ENCODE assay signal across 19 cellular contexts in the genomic region with DNA sequence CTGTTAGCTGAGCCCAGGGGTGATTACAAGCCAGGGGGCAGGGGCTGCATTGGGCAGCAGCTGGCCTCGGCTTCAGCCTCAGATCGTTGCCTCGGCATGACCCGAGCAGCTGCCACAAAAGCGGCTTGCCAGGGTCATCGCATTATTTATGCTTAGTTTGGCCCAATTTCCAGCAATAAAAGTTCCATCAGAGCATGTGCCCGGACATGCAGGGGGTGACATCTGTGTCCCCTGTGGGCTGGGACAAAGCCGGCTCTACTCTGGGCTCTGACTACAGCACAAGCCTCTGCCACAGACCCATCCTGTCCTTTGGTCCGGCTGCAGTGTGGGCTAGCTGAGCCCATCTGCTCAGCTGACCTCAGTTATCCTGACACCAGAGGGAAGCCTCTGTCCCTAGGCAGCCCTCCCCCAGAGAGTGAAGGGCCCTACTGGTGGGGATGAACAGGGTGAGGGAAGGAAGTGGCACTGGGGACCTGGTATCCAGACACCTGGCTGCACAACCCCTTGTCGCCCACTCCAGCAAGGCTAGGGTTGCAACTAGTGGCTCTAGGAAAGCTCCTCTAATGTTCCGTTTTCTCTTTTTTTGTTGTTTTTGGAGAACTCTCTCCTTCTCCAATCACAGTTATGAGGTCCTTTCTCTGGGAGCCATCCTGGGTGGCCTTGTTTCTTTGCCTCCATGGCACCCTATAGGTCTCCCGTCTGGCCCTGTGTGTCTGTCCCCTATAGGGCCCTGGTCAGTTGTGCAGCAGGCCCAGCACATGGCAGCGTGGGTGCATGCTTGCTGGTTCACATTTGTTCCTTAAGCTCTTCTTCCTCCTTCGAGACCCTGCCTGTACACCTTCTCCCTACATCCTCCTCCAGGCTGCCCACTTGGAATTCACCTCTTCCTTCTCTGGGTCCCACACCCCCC. TPM values are rescaled to one million over a fixed set of nuclear protein-coding genes. Genes with fewer than 3 reads are reported as not detected.
DNase-seq lines count a peak whose midpoint lies in the region; ATAC-seq, FAIRE-seq and TF ChIP-seq lines count a peak whose summit lies in the region.
"Had no signal": no experiment of that assay in that cellular context is flagged by ENCODE, and none has a peak within 500 bp of the region (broad histone marks: within the 10 kb centered on the region; RNA-seq: fewer than 3 reads in every experiment).

No MANE protein-coding gene starts in this region.

- TF ChIP-seq CTCF in right atrium auricular region (IDR thresholded peaks at IDR 0.05) (no peak), astrocyte (IDR thresholded peaks at IDR 0.05; ENCODE audit: insufficient read depth, low read depth, low read length) (no peak)

- no peaks in the 10 kb centered on the region for H4K20me1 ChIP-seq in astrocyte (ENCODE audit: insufficient read depth, low read length)

- peaks cover 41% of the 10 kb centered on the region for H3K27me3 Mint-ChIP-seq in astrocyte (ENCODE audit: low read depth, unreplicated experiment)

- intact Hi-C loops in left cardiac atrium (cut with DNase I), result loop anchor here in 1 of 2 donors (10.0 kb wide), 1 partner anchor 1053 kb away; a partner anchor contains a TSS

- no peaks in the 10 kb centered on the region for H3K4me1 ChIP-seq in right atrium auricular region
- H3K4me1 ChIP-seq in astrocyte (ENCODE audit: insufficient read depth, low read length), result no peaks in the 10 kb centered on the region
- H3K4me1 ChIP-seq: A549 had no signal

- H3K27me3 ChIP-seq in right atrium auricular region (no peaks in the 10 kb centered on the region), astrocyte (ENCODE audit: insufficient read depth, low read length) (peaks cover 14% of the 10 kb centered on the region)
- H3K27me3 ChIP-seq: SJSA1 had no signal

- no peaks in the 10 kb centered on the region for H3K79me2 ChIP-seq in astrocyte (ENCODE audit: insufficient read depth, low read length)

- H3K9me3 Mint-ChIP-seq in astrocyte (ENCODE audit: unreplicated experiment), result peaks cover 1% of the 10 kb centered on the region
- H3K9me3 Mint-ChIP-seq: CD4-positive, CD25-positive, alpha-beta regulatory T cell had no signal

- peak; percentile 40 for DNase-seq in right atrium auricular region (ENCODE audit: low spot score)
- no peak for DNase-seq in left cardiac atrium
- no peak for DNase-seq in astrocyte (ENCODE audit: low read depth)
- DNase-seq in myocyte (ENCODE audit: low read depth), result peak; percentile 33
- no peak for DNase-seq in nucleus accumbens (lab: John Stamatoyannopoulos, UW)
- DNase-seq in amniotic stem cell (lab: John Stamatoyannopoulos, UW), result no peak
- DNase-seq in AG20443 (ENCODE audit: low spot score), result no peak
- DNase-seq: CD4-positive, CD25-positive, alpha-beta regulatory T cell; DMS79; Kasumi-1; NCI-H1105 treated with DMSO at 0.1 percent for 48 hours; NCI-H1930 had no signal

- no peak overlapping the region for H3K4me2 ChIP-seq in astrocyte (ENCODE audit: low read length)
- H3K4me2 ChIP-seq: A549 had no signal

- H3K9me3 ChIP-seq in right atrium auricular region (no peaks in the 10 kb centered on the region), astrocyte (ENCODE audit: insufficient read depth, low read depth, low read length) (no peaks in the 10 kb centered on the region)
- H3K9me3 ChIP-seq: A549, SJSA1 had no signal

- no peak overlapping the region for H3K9ac ChIP-seq in astrocyte (ENCODE audit: low read length)

- no peak overlapping the region for H3K27ac Mint-ChIP-seq in astrocyte (ENCODE audit: unreplicated experiment)
- H3K27ac Mint-ChIP-seq: CD4-positive, CD25-positive, alpha-beta regulatory T cell had no signal

- H2AFZ ChIP-seq in astrocyte (ENCODE audit: low read depth, low read length), result no peak overlapping the region

- no peak for FAIRE-seq in astrocyte (lab: Jason Lieb, UNC)
- FAIRE-seq: A549, G401.6, GM12892, GM19239 had no signal

- H3K4me3 ChIP-seq in right atrium auricular region (no peak overlapping the region), astrocyte (ENCODE audit: insufficient read depth, low read depth, low read length) (no peak overlapping the region)
- H3K4me3 ChIP-seq: A549, SJSA1 had no signal

- H3K4me3 Mint-ChIP-seq in astrocyte (ENCODE audit: unreplicated experiment), result peak overlapping the region; percentile 3
- H3K4me3 Mint-ChIP-seq: CD4-positive, CD25-positive, alpha-beta regulatory T cell had no signal

- ATAC-seq in left cardiac atrium, result no peak
- no peak for ATAC-seq in HG03097 (IDR thresholded peaks at IDR 0.05; ENCODE audit: low FRiP score, unreplicated experiment)
- ATAC-seq: A549 had no signal

- peaks cover 19% of the 10 kb centered on the region for H3K4me1 Mint-ChIP-seq in astrocyte (ENCODE audit: low read depth, unreplicated experiment)

- H3K27ac ChIP-seq in right atrium auricular region (no peak overlapping the region), astrocyte (ENCODE audit: low read depth, low read length) (no peak overlapping the region)
- H3K27ac ChIP-seq: A549, RWPE1, SJSA1 had no signal

- H3K36me3 ChIP-seq in right atrium auricular region (no peaks in the 10 kb centered on the region), astrocyte (ENCODE audit: insufficient read depth, low read length) (no peaks in the 10 kb centered on the region)
- H3K36me3 ChIP-seq: SJSA1 had no signal

- no peaks in the 10 kb centered on the region for H3K36me3 Mint-ChIP-seq in astrocyte (ENCODE audit: low read depth, unreplicated experiment)
- H3K36me3 Mint-ChIP-seq: CD4-positive, CD25-positive, alpha-beta regulatory T cell had no signal

RNA-seq across cellular contexts. Expression of a gene that starts 13.3 kb away (rescaled TPM):
- 100 to 1,000 TPM in 1 of 2 donors, 10 to 100 TPM in 1; 80.0 to 294 TPM for total RNA-seq in right atrium auricular region
- 100 to 1,000 TPM; 107 to 128 TPM for total RNA-seq in left cardiac atrium
- total RNA-seq in astrocyte, result 3.5 and 5.2 TPM in 2 replicates
- 24.1 and 81.1 TPM in 2 replicates for total RNA-seq in myocyte
- polyA plus RNA-seq in myocyte (2012), result 42.4 TPM
- total RNA-seq: SJSA1 had no signal

Comparison
In these comparisons a context has a peak if more than half of its experiments do, and no peak if none do; other contexts are left out.
1. DNase-seq: peak in right atrium auricular region (single experiment) and myocyte (single experiment); none in left cardiac atrium (single experiment), astrocyte (single experiment), nucleus accumbens (0 of 56), amniotic stem cell (single experiment) and AG20443 (single experiment).